8 cellular contexts compared by ENCODE assay signal in genomic region chr1:161725888-161726630, GRCh38. TPM values are rescaled to one million over a fixed set of nuclear protein-coding genes. Genes with fewer than 3 reads are reported as not detected.
DNase-seq lines count a peak whose midpoint lies in the region; ATAC-seq and TF ChIP-seq lines count a peak whose summit lies in the region.

No MANE protein-coding gene starts in this region.

- no peaks in the 10 kb centered on the region for H3K27me3 ChIP-seq in CD4-positive, alpha-beta T cell (ENCODE audit: control insufficient read depth, insufficient read depth, low read length)
- H3K27me3 ChIP-seq in skeletal muscle satellite cell (ENCODE audit: control insufficient read depth, insufficient read depth, low read length) = no peaks in the 10 kb centered on the region

- peaks cover 3% of the 10 kb centered on the region for H3K36me3 Mint-ChIP-seq in CD4-positive, alpha-beta T cell (ENCODE audit: low read depth)
- no peaks in the 10 kb centered on the region for H3K36me3 Mint-ChIP-seq in brain

- H3K9me3 Mint-ChIP-seq in CD4-positive, alpha-beta T cell = no peaks in the 10 kb centered on the region
- H3K9me3 Mint-ChIP-seq in brain = peaks cover 0 to 10% (median 0%) of the 10 kb centered on the region in 5 experiments

- CTCF ChIA-PET in CD4-positive, alpha-beta T cell (lab: Charles Lee) = interaction anchor here (1.2 to 2.2 kb wide), 3 partner anchors 10 to 16 kb away, joined by 3 to 11 read pairs (median 10); no protein-coding TSS in a partner anchor

- H3K27me3 Mint-ChIP-seq in CD4-positive, alpha-beta T cell = peaks cover 19% of the 10 kb centered on the region
- H3K27me3 Mint-ChIP-seq in brain = peaks cover 40% of the 10 kb centered on the region

- no peak for TF ChIP-seq CTCF in CD4-positive, alpha-beta T cell (IDR thresholded peaks at IDR 0.05)
- peak; percentile 35 to 57 for TF ChIP-seq CTCF in brain (conservative IDR thresholded peaks at IDR 0.05)

- peaks cover 37% of the 10 kb centered on the region for H3K4me1 Mint-ChIP-seq in CD4-positive, alpha-beta T cell (ENCODE audit: low read depth)
- H3K4me1 Mint-ChIP-seq in brain = peaks cover 15% of the 10 kb centered on the region

- POLR2A ChIA-PET in CD4-positive, alpha-beta T cell (lab: Charles Lee) = interaction anchor here (0.8 to 4.7 kb wide), 17 partner anchors 9 to 500 kb away, joined by 3 to 39 read pairs (median 4); partner anchors contain the start of genes DUSP12 and TOMM40L

- intact Hi-C loops in CD4-positive, alpha-beta T cell (cut with DNase I, micrococcal nuclease) = loop anchor here in 1 of 2 experiments (2.0 kb wide), 1 partner anchor 15 kb away; no protein-coding TSS in a partner anchor

- H3K9me3 ChIP-seq in CD4-positive, alpha-beta T cell (ENCODE audit: control insufficient read depth, low read length) = no peaks in the 10 kb centered on the region
- peaks cover 4% of the 10 kb centered on the region for H3K9me3 ChIP-seq in iPS-18c (ENCODE audit: control insufficient read depth, insufficient read depth, low read length)
- H3K9me3 ChIP-seq in skeletal muscle satellite cell (replicated peaks; ENCODE audit: low read length) = no peaks in the 10 kb centered on the region

- H3K4me3 ChIP-seq in iPS-18c (ENCODE audit: insufficient read depth, low read depth, low read length) (peak overlapping the region; percentile 89), skeletal muscle satellite cell (ENCODE audit: low read length) (peak overlapping the region; percentile 88)

- H3K4me3 Mint-ChIP-seq in CD4-positive, alpha-beta T cell = peak overlapping the region; percentile 94
- peak overlapping the region; percentile 89 to 98 (median 97) for H3K4me3 Mint-ChIP-seq in brain

- peak in 8 of 10 experiments; percentile 10 to 45 (median 18) for DNase-seq in CD4-positive, alpha-beta T cell
- DNase-seq in HuH-7.5 (ENCODE audit: low spot score) (peak; percentile 22), T-helper 1 cell (peak; percentile 4 to 34 (median 11)), NCI-H1436 treated with DMSO at 0.1 percent for 48 hours (lab: John Stamatoyannopoulos, UW) (no peak)

- H3K36me3 ChIP-seq in skeletal muscle satellite cell (ENCODE audit: insufficient read depth, low read length) = no peaks in the 10 kb centered on the region

- peak overlapping the region; percentile 12 for H3K27ac Mint-ChIP-seq in CD4-positive, alpha-beta T cell
- H3K27ac Mint-ChIP-seq in brain = peak overlapping the region; percentile 76 to 95 (median 91)

- peaks cover 48% of the 10 kb centered on the region for H3K4me1 ChIP-seq in skeletal muscle satellite cell (ENCODE audit: control insufficient read depth, insufficient read depth, low read length)

- peak; percentile 35 for ATAC-seq in CD4-positive, alpha-beta T cell (ENCODE audit: poor library complexity)
- ATAC-seq in GM19438 (IDR thresholded peaks at IDR 0.05; ENCODE audit: low read depth, unreplicated experiment) = peak; percentile 29

- peak overlapping the region; percentile 90 for H3K4me2 ChIP-seq in skeletal muscle satellite cell (ENCODE audit: low read length)

- peak overlapping the region; percentile 27 for H3K27ac ChIP-seq in CD4-positive, alpha-beta T cell (ENCODE audit: low read depth, low read length)

- peak overlapping the region; percentile 84 for H3K9ac ChIP-seq in skeletal muscle satellite cell (ENCODE audit: low read depth, low read length)

RNA-seq across cellular contexts. Expression of gene FCRLB, which starts 4.7 kb away (rescaled TPM):
- total RNA-seq in CD4-positive, alpha-beta T cell = under 1 TPM in 1 of 2 experiments, not detected in 1; 0.11 TPM
- polyA plus RNA-seq in brain (ENCODE audit: insufficient read depth, low read depth, low replicate concordance) = 0.58 TPM
- 1.8 and 4.2 TPM in 2 replicates for total RNA-seq in skeletal muscle satellite cell (2012; rRNA removed)

RNA-seq across cellular contexts. Expression of gene FCRLA, which starts 19.0 kb away (rescaled TPM):
- not detected for total RNA-seq in CD4-positive, alpha-beta T cell
- polyA plus RNA-seq in brain (ENCODE audit: insufficient read depth, low read depth, low replicate concordance) = 0.58 TPM
- 1.3 and 6.6 TPM in 2 replicates for total RNA-seq in skeletal muscle satellite cell (2012; rRNA removed)

RNA-seq across cellular contexts. Expression of gene DUSP12, which starts 23.5 kb away (rescaled TPM):
- total RNA-seq in CD4-positive, alpha-beta T cell = 10 to 100 TPM; 20.3 to 23.0 TPM
- 12.1 TPM for polyA plus RNA-seq in brain (ENCODE audit: insufficient read depth, low read depth, low replicate concordance)
- 21.8 and 26.6 TPM in 2 replicates for total RNA-seq in skeletal muscle satellite cell (2012; rRNA removed)

RNA-seq across cellular contexts. Expression of gene ATF6, which starts 40.1 kb away (rescaled TPM):
- 10 to 100 TPM; 16.2 to 17.1 TPM for total RNA-seq in CD4-positive, alpha-beta T cell
- 14.2 TPM for polyA plus RNA-seq in brain (ENCODE audit: insufficient read depth, low read depth, low replicate concordance)
- 15.9 and 18.0 TPM in 2 replicates for total RNA-seq in skeletal muscle satellite cell (2012; rRNA removed)
